ENCODE assay signal across 1 cellular context in the genomic region with DNA sequence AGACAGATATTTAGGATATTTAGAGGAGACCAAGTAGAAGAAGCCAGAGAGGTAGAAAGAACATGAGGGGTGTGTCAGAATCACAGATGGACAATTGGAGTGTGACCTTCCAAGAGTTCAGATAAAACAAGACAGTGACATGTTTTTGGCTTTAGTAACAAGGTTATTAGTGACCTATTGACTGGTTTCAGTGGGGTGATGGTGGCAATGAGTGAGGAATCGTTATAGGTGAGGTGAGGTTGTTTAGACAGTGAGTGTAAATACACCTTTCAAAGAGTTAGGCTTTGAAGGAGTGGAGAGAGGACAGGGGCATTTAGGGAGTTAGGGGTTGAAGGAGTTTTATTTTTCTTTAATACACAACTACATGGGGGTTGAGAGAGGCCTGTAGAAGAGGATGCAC.
TF ChIP-seq lines count a peak whose summit lies in the region.

No MANE protein-coding gene starts in this region.

TF ChIP-seq in GM12878, 131 proteins besides CTCF, POLR2A, EP300 and RAD21:
- no peak for TF ChIP-seq NR2F1 (conservative IDR thresholded peaks at IDR 0.05)
- TF ChIP-seq CREM (IDR thresholded peaks at IDR 0.05; ENCODE audit: low read depth) = no peak
- TF ChIP-seq TCF12 (IDR thresholded peaks at IDR 0.05; ENCODE audit: low read depth, low read length) = no peak
- TF ChIP-seq SUZ12 (IDR thresholded peaks at IDR 0.05; ENCODE audit: unreplicated experiment) = no peak
- TF ChIP-seq YBX1 (IDR thresholded peaks at IDR 0.05) = no peak
- no peak for TF ChIP-seq RFX5 (IDR thresholded peaks at IDR 0.05; ENCODE audit: low read depth, low read length)
- no peak for TF ChIP-seq HDAC6 (IDR thresholded peaks at IDR 0.05; ENCODE audit: unreplicated experiment)
- TF ChIP-seq ZNF207 (IDR thresholded peaks at IDR 0.05; ENCODE audit: borderline replicate concordance) = no peak
- no peak for TF ChIP-seq ZZZ3 (IDR thresholded peaks at IDR 0.05; ENCODE audit: control insufficient read depth, insufficient read length, low read depth)
- TF ChIP-seq ZNF274 (IDR thresholded peaks at IDR 0.05; ENCODE audit: insufficient read depth, insufficient read length) = no peak
- no peak for TF ChIP-seq E4F1 (IDR thresholded peaks at IDR 0.05; ENCODE audit: borderline replicate concordance, partially characterized antibody)
- no peak for TF ChIP-seq SREBF2 (IDR thresholded peaks at IDR 0.05; ENCODE audit: low read length)
- TF ChIP-seq STAT3 (IDR thresholded peaks at IDR 0.05; ENCODE audit: low read depth, low read length) = no peak
- TF ChIP-seq HCFC1 (IDR thresholded peaks at IDR 0.05; ENCODE audit: low read length) = no peak
- no peak for TF ChIP-seq MTA3 (IDR thresholded peaks at IDR 0.05; ENCODE audit: borderline replicate concordance, low read length)
- TF ChIP-seq RB1 (IDR thresholded peaks at IDR 0.05; ENCODE audit: borderline replicate concordance) = no peak
- TF ChIP-seq POLR2AphosphoS5 (IDR thresholded peaks at IDR 0.05; ENCODE audit: low read length) = no peak
